ENCODE assay signal across 25 cellular contexts in the genomic region with DNA sequence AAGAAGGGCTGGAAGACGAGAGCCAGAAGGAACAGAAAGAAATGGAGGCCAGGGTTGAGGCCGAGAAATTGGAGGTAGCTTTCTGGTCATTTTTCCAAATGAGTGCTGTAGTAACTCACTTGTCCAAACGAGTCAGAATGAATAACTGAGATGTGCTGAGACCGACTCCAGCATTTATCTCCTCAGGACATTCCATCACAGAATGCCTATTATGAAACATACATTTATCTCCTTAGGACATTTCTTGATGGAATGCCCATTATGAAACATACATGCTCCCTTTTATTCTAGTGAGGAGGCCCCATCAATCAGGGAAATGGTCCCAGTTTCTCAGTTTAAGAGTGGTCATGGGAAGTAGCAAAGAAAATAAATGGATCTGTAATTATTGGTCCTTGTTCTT. TPM values are rescaled to one million over a fixed set of nuclear protein-coding genes. Genes with fewer than 3 reads are reported as not detected.
DNase-seq lines count a peak whose midpoint lies in the region; ATAC-seq, FAIRE-seq and TF ChIP-seq lines count a peak whose summit lies in the region.
"Had no signal": no experiment of that assay in that cellular context is flagged by ENCODE, and none has a peak within 500 bp of the region (broad histone marks: within the 10 kb centered on the region; RNA-seq: fewer than 3 reads in every experiment).

No MANE protein-coding gene starts in this region.

- no peaks in the 10 kb centered on the region for H3K27me3 Mint-ChIP-seq in CD4-positive, alpha-beta memory T cell
- no peaks in the 10 kb centered on the region; the same call in 1 of the 2 replicates for H3K27me3 Mint-ChIP-seq in HFFc6 (ENCODE audit: insufficient read depth)
- H3K27me3 Mint-ChIP-seq in naive B cell, result no peaks in the 10 kb centered on the region
- H3K27me3 Mint-ChIP-seq: type B pancreatic cell had no signal

- peaks cover 42% of the 10 kb centered on the region for H3K4me1 ChIP-seq in CD4-positive, alpha-beta memory T cell (ENCODE audit: insufficient read depth, low read length)

- peaks cover 56 to 92% (median 71%) of the 10 kb centered on the region in 4 donors for H3K4me1 Mint-ChIP-seq in CD4-positive, alpha-beta memory T cell
- H3K4me1 Mint-ChIP-seq in HFFc6 (ENCODE audit: low read depth) (peaks cover 34% of the 10 kb centered on the region), naive B cell (peaks cover 67 to 90% (median 76%) of the 10 kb centered on the region in 3 donors)

- FAIRE-seq in bronchial epithelial cell (lab: Jason Lieb, UNC), result no peak
- FAIRE-seq: RCC 7860, small intestine had no signal

- POLR2A ChIA-PET in CD4-positive, alpha-beta memory T cell (lab: Charles Lee; ENCODE audit: partially characterized antibody), result no interaction called here

- peaks cover 0 to under 1% (median 0%) of the 10 kb centered on the region in 8 donors for H3K9me3 Mint-ChIP-seq in CD4-positive, alpha-beta memory T cell
- H3K9me3 Mint-ChIP-seq in HFFc6, result peaks cover 17% of the 10 kb centered on the region
- peaks cover 0 to under 1% (median 0%) of the 10 kb centered on the region in 7 donors for H3K9me3 Mint-ChIP-seq in naive B cell

- intact Hi-C loops in CD4-positive, alpha-beta memory T cell (cut with micrococcal nuclease), result no loop called here
- intact Hi-C loops in posterior vena cava (cut with DNase I), result loop anchor here in 1 of 2 donors (5.0 kb wide), 1 partner anchor 1374 kb away; no protein-coding TSS in a partner anchor

- no peaks in the 10 kb centered on the region for H3K36me3 ChIP-seq in CD4-positive, alpha-beta memory T cell (ENCODE audit: insufficient read depth, low read length)
- peaks cover 5% of the 10 kb centered on the region for H3K36me3 ChIP-seq in bronchial epithelial cell (ENCODE audit: control insufficient read depth, insufficient read depth, low read length)
- H3K36me3 ChIP-seq: left lung had no signal

- no peaks in the 10 kb centered on the region for H3K27me3 ChIP-seq in CD4-positive, alpha-beta memory T cell (ENCODE audit: insufficient read depth, low read length)
- H3K27me3 ChIP-seq in bronchial epithelial cell (ENCODE audit: control insufficient read depth, insufficient read depth, low read length), result no peaks in the 10 kb centered on the region
- H3K27me3 ChIP-seq: esophagus squamous epithelium, left lung had no signal

- CTCF ChIA-PET in CD4-positive, alpha-beta memory T cell (lab: Charles Lee; ENCODE audit: partially characterized antibody), result no interaction called here

- ATAC-seq in naive B cell (ENCODE audit: low read depth in 2 of 2) (no peak), HG02852 (IDR thresholded peaks at IDR 0.05; ENCODE audit: unreplicated experiment) (no peak)
- ATAC-seq: left lung had no signal

- H3K4me3 Mint-ChIP-seq in CD4-positive, alpha-beta memory T cell, result no peak overlapping the region
- H3K4me3 Mint-ChIP-seq in HFFc6 (no peak overlapping the region), naive B cell (no peak overlapping the region)
- H3K4me3 Mint-ChIP-seq: activated T-helper 1 cell treated with anti-CD3 and anti-CD28 coated beads, Interleukin-12 subunit alpha, Interleukin-12 subunit beta, Interleukin-2, Interleukin-4 antibody, amounts not matched to agents 30 ng/mL and 10 ng/mL and 1 ng/mL, durations not matched to agents 14 hours and 24 hours and 36 hours; type B pancreatic cell had no signal

- H3K9me3 ChIP-seq in CD4-positive, alpha-beta memory T cell (ENCODE audit: control insufficient read depth in 1 of 2, low read length in 2 of 2), result no peaks in the 10 kb centered on the region
- H3K9me3 ChIP-seq: esophagus squamous epithelium, left lung had no signal

- DNase-seq in CD4-positive, alpha-beta memory T cell, result no peak
- DNase-seq in HFFc6 (no peak), bronchial epithelial cell (ENCODE audit: low read depth) (peak; percentile 52), naive B cell (no peak), Ammon's horn (ENCODE audit: low spot score) (no peak), posterior vena cava (ENCODE audit: low spot score) (no peak), NCI-H526 (lab: John Stamatoyannopoulos, UW) (no peak)
- DNase-seq: activated CD4-positive, CD25-positive, alpha-beta regulatory T cell; activated CD8-positive, alpha-beta memory T cell treated with anti-CD3 and anti-CD28 coated beads for 24 hours; amniotic stem cell; esophagus squamous epithelium; HCEC 1CT; left lung; NCI-H1105; NCI-H2081; NCI-H446 treated with DMSO at 0.1 percent for 48 hours; NK-92 treated with Interleukin-12 subunit alpha and Interleukin-12 subunit beta, amount 100 ng/mL, for 24 hours; small intestine; stimulated activated CD4-positive, alpha-beta T cell treated with anti-CD3 and anti-CD28 coated beads, Interleukin-2, amount 100 ng/mL, for 48 hours; T-helper 9 cell had no signal

- H3K27ac ChIP-seq in CD4-positive, alpha-beta memory T cell (ENCODE audit: low read depth, low read length), result no peak overlapping the region
- H3K27ac ChIP-seq: esophagus squamous epithelium, left lung, SK-N-MC had no signal

- peaks cover 12 to 38% of the 10 kb centered on the region in 2 donors for H3K36me3 Mint-ChIP-seq in CD4-positive, alpha-beta memory T cell
- H3K36me3 Mint-ChIP-seq in HFFc6 (ENCODE audit: low read depth) (peaks cover 78% of the 10 kb centered on the region), naive B cell (peaks cover 8 to 13% of the 10 kb centered on the region in 2 donors)

- TF ChIP-seq CTCF in HFFc6 (IDR thresholded peaks at IDR 0.05), result no peak
- TF ChIP-seq CTCF in bronchial epithelial cell (IDR thresholded peaks at IDR 0.05; ENCODE audit: insufficient read depth, low read length, severe bottlenecking), result no peak

- no peak overlapping the region for H3K4me3 ChIP-seq in CD4-positive, alpha-beta memory T cell (ENCODE audit: low read length in 2 of 2)
- no peak overlapping the region for H3K4me3 ChIP-seq in bronchial epithelial cell (ENCODE audit: low read depth, low read length)
- H3K4me3 ChIP-seq: esophagus squamous epithelium, left lung, SK-N-MC had no signal

- H3K27ac Mint-ChIP-seq in CD4-positive, alpha-beta memory T cell, result peak overlapping the region in 4 of 7 donors; percentile 18 to 68 (median 48)
- peak overlapping the region; percentile 40; the same call in 1 of the 2 replicates for H3K27ac Mint-ChIP-seq in HFFc6
- peak overlapping the region in 4 of 6 donors; percentile 9 to 56 (median 46) for H3K27ac Mint-ChIP-seq in naive B cell
- H3K27ac Mint-ChIP-seq: activated T-helper 1 cell treated with anti-CD3 and anti-CD28 coated beads, Interleukin-12 subunit alpha, Interleukin-12 subunit beta, Interleukin-2, Interleukin-4 antibody, amounts not matched to agents 30 ng/mL and 10 ng/mL and 1 ng/mL, durations not matched to agents 14 hours and 24 hours and 36 hours; type B pancreatic cell had no signal

RNA-seq across cellular contexts. Expression of a gene that starts 16.5 kb away (rescaled TPM):
- 10 to 100 TPM; 39.1 to 40.6 TPM for total RNA-seq in CD4-positive, alpha-beta memory T cell
- 10 to 100 TPM in 1 of 2 donors, 1 to 10 TPM in 1; 9.0 to 13.6 TPM for polyA plus RNA-seq in CD4-positive, alpha-beta memory T cell
- total RNA-seq in HFFc6 (2021; fragmentation: NEBNext Ultra II Directional; extraction: Animal tissue kit (Norgen Biotek cat#: 25700)), result 10 to 100 TPM; 31.4 to 37.3 (median 34.1) TPM
- total RNA-seq in bronchial epithelial cell (32.5 and 34.0 TPM in 2 replicates), posterior vena cava (10 to 100 TPM; 25.5 to 28.8 TPM)
- polyA plus RNA-seq in naive B cell (ENCODE audit: low read depth in 6 of 6), result 10 to 100 TPM; 10.7 to 19.8 (median 15.8) TPM

RNA-seq across cellular contexts. Expression of a gene that starts 21.6 kb away (rescaled TPM):
- total RNA-seq in CD4-positive, alpha-beta memory T cell, result 10 to 100 TPM; 37.6 to 37.8 TPM
- 100 to 1,000 TPM; 108 to 183 TPM for polyA plus RNA-seq in CD4-positive, alpha-beta memory T cell
- 10 to 100 TPM; 46.7 to 64.4 (median 61.4) TPM for total RNA-seq in HFFc6 (2021; fragmentation: NEBNext Ultra II Directional; extraction: Animal tissue kit (Norgen Biotek cat#: 25700))
- 11.3 and 13.8 TPM in 2 replicates for total RNA-seq in bronchial epithelial cell
- 100 to 1,000 TPM; 106 to 178 (median 139) TPM for polyA plus RNA-seq in naive B cell (ENCODE audit: low read depth in 6 of 6)
- 10 to 100 TPM; 31.0 to 38.7 TPM for total RNA-seq in posterior vena cava
